1 cellular context compared by ENCODE assay signal in the genomic region with DNA sequence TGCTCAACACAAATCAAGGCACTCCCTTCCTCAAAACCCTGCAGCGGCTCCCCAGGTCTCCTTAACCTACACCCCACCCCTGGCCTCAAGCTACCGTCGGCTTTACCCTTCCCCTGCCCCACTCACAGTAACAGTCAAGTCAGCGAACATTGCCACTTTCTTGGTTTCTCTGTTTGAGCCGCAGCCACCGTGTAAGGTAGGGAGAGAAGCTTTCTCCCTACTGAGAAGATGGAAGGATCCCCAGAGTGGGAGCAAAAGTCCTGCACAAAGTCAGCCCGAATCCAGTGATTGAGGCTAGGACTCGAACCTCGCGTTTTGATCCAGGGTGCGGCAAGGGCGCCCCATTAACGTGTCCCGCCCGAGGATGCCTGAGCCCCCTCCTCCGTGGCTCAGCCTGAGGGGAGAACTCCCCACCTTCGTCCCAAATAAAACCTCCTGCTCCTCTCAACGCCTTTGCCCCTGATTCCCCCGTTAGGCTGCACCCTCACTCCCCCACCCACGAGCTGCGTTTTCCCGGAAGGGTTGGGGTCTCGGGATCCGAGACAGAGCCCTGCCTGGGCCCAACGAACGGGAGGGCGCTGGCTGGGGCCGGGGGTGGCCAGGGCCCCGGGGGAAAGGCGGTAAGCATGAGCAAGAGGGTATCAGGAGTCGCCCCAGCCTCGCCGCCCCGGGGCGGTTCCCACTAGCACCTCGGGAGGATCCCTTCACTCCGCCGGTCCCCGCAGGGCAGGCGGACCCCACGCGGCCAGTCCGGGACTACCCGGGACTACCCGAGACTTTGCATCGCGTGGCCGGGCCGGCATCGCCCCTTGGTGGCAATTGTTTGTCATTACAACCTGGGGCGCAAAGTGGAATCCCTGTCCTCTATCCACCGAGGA.
TF ChIP-seq lines count a peak whose summit lies in the region.

No MANE protein-coding gene starts in this region.

TF ChIP-seq in HepG2, 621 proteins besides CTCF, POLR2A, EP300 and RAD21 (continued from another document and continues in another):
- TF ChIP-seq, protein P1, sequence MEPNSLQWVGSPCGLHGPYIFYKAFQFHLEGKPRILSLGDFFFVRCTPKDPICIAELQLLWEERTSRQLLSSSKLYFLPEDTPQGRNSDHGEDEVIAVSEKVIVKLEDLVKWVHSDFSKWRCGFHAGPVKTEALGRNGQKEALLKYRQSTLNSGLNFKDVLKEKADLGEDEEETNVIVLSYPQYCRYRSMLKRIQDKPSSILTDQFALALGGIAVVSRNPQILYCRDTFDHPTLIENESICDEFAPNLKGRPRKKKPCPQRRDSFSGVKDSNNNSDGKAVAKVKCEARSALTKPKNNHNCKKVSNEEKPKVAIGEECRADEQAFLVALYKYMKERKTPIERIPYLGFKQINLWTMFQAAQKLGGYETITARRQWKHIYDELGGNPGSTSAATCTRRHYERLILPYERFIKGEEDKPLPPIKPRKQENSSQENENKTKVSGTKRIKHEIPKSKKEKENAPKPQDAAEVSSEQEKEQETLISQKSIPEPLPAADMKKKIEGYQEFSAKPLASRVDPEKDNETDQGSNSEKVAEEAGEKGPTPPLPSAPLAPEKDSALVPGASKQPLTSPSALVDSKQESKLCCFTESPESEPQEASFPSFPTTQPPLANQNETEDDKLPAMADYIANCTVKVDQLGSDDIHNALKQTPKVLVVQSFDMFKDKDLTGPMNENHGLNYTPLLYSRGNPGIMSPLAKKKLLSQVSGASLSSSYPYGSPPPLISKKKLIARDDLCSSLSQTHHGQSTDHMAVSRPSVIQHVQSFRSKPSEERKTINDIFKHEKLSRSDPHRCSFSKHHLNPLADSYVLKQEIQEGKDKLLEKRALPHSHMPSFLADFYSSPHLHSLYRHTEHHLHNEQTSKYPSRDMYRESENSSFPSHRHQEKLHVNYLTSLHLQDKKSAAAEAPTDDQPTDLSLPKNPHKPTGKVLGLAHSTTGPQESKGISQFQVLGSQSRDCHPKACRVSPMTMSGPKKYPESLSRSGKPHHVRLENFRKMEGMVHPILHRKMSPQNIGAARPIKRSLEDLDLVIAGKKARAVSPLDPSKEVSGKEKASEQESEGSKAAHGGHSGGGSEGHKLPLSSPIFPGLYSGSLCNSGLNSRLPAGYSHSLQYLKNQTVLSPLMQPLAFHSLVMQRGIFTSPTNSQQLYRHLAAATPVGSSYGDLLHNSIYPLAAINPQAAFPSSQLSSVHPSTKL (CRISPR knock-in tag; IDR thresholded peaks at IDR 0.05), result peak; percentile 57
- TF ChIP-seq ZNF225 (CRISPR knock-in tag; IDR thresholded peaks at IDR 0.05), result no peak
- TF ChIP-seq ELF3 (CRISPR knock-in tag; IDR thresholded peaks at IDR 0.05), result no peak
- no peak for TF ChIP-seq ZNF737 (CRISPR knock-in tag; IDR thresholded peaks at IDR 0.05; ENCODE audit: borderline replicate concordance)
- TF ChIP-seq DNMT1 (CRISPR knock-in tag; IDR thresholded peaks at IDR 0.05), result no peak
- no peak for TF ChIP-seq SOX6 (IDR thresholded peaks at IDR 0.05)
- TF ChIP-seq SOX6 (CRISPR knock-in tag; IDR thresholded peaks at IDR 0.05), result peak; percentile 26; the same call in 1 of the 2 replicates
- no peak for TF ChIP-seq NFRKB (IDR thresholded peaks at IDR 0.05)
- TF ChIP-seq FOXC1 (CRISPR knock-in tag; IDR thresholded peaks at IDR 0.05; ENCODE audit: borderline replicate concordance), result peak; percentile 18; the same call in 1 of the 2 replicates
- TF ChIP-seq, protein P2, sequence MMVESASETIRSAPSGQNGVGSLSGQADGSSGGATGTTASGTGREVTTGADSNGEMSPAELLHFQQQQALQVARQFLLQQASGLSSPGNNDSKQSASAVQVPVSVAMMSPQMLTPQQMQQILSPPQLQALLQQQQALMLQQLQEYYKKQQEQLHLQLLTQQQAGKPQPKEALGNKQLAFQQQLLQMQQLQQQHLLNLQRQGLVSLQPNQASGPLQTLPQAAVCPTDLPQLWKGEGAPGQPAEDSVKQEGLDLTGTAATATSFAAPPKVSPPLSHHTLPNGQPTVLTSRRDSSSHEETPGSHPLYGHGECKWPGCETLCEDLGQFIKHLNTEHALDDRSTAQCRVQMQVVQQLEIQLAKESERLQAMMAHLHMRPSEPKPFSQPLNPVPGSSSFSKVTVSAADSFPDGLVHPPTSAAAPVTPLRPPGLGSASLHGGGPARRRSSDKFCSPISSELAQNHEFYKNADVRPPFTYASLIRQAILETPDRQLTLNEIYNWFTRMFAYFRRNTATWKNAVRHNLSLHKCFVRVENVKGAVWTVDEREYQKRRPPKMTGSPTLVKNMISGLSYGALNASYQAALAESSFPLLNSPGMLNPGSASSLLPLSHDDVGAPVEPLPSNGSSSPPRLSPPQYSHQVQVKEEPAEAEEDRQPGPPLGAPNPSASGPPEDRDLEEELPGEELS (CRISPR knock-in tag; IDR thresholded peaks at IDR 0.05), result no peak
- TF ChIP-seq, protein P3, sequence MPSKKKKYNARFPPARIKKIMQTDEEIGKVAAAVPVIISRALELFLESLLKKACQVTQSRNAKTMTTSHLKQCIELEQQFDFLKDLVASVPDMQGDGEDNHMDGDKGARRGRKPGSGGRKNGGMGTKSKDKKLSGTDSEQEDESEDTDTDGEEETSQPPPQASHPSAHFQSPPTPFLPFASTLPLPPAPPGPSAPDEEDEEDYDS (CRISPR knock-in tag; IDR thresholded peaks at IDR 0.05), result no peak
- TF ChIP-seq ZNF3 (CRISPR knock-in tag; IDR thresholded peaks at IDR 0.05), result no peak
- TF ChIP-seq, protein P4, sequence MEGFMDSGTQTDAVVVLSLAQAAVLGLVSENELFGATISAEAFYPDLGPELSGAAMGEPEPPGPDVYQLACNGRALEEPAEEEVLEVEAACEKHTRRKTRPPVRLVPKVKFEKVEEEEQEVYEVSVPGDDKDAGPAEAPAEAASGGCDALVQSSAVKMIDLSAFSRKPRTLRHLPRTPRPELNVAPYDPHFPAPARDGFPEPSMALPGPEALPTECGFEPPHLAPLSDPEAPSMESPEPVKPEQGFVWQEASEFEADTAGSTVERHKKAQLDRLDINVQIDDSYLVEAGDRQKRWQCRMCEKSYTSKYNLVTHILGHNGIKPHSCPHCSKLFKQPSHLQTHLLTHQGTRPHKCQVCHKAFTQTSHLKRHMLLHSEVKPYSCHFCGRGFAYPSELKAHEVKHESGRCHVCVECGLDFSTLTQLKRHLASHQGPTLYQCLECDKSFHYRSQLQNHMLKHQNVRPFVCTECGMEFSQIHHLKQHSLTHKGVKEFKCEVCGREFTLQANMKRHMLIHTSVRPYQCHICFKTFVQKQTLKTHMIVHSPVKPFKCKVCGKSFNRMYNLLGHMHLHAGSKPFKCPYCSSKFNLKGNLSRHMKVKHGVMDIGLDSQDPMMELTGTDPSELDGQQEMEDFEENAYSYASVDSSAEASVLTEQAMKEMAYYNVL (CRISPR knock-in tag; IDR thresholded peaks at IDR 0.05; ENCODE audit: borderline replicate concordance), result no peak
- TF ChIP-seq NR3C1 (CRISPR knock-in tag; IDR thresholded peaks at IDR 0.05), result no peak
- TF ChIP-seq ZNF350 (CRISPR knock-in tag; IDR thresholded peaks at IDR 0.05; ENCODE audit: borderline replicate concordance, low read depth), result 0 out of 2 replicates have a peak, but pooled peaks have one; percentile 21
- TF ChIP-seq, protein P5, sequence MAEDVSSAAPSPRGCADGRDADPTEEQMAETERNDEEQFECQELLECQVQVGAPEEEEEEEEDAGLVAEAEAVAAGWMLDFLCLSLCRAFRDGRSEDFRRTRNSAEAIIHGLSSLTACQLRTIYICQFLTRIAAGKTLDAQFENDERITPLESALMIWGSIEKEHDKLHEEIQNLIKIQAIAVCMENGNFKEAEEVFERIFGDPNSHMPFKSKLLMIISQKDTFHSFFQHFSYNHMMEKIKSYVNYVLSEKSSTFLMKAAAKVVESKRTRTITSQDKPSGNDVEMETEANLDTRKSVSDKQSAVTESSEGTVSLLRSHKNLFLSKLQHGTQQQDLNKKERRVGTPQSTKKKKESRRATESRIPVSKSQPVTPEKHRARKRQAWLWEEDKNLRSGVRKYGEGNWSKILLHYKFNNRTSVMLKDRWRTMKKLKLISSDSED (CRISPR knock-in tag; IDR thresholded peaks at IDR 0.05), result no peak
- TF ChIP-seq SYNCRIP (IDR thresholded peaks at IDR 0.05; ENCODE audit: insufficient read depth, low read depth, low read length), result no peak
- no peak for TF ChIP-seq HNRNPH1 (optimal IDR thresholded peaks at IDR 0.05; ENCODE audit: low read depth, low read length)
- no peak for TF ChIP-seq HDAC1 (CRISPR knock-in tag; IDR thresholded peaks at IDR 0.05)
- TF ChIP-seq SRF (IDR thresholded peaks at IDR 0.05; ENCODE audit: low read depth, low read length), result no peak
- TF ChIP-seq, protein P6, sequence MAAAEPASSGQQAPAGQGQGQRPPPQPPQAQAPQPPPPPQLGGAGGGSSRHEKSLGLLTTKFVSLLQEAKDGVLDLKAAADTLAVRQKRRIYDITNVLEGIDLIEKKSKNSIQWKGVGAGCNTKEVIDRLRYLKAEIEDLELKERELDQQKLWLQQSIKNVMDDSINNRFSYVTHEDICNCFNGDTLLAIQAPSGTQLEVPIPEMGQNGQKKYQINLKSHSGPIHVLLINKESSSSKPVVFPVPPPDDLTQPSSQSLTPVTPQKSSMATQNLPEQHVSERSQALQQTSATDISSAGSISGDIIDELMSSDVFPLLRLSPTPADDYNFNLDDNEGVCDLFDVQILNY (CRISPR knock-in tag; conservative IDR thresholded peaks at IDR 0.05), result no peak
- peak; percentile 57 for TF ChIP-seq SALL1 (CRISPR knock-in tag; IDR thresholded peaks at IDR 0.05)
- no peak for TF ChIP-seq CREB1 (IDR thresholded peaks at IDR 0.05)
- no peak for TF ChIP-seq CREB1 (CRISPR knock-in tag; IDR thresholded peaks at IDR 0.05)
- TF ChIP-seq ZBTB7B (CRISPR knock-in tag; IDR thresholded peaks at IDR 0.05), result peak; percentile 62; the same call in 1 of the 2 replicates
- TF ChIP-seq SP2 (CRISPR knock-in tag; IDR thresholded peaks at IDR 0.05), result no peak
- TF ChIP-seq PHF8 (CRISPR knock-in tag; IDR thresholded peaks at IDR 0.05), result peak; percentile 27; the same call in 1 of the 2 replicates
- TF ChIP-seq, protein P7, sequence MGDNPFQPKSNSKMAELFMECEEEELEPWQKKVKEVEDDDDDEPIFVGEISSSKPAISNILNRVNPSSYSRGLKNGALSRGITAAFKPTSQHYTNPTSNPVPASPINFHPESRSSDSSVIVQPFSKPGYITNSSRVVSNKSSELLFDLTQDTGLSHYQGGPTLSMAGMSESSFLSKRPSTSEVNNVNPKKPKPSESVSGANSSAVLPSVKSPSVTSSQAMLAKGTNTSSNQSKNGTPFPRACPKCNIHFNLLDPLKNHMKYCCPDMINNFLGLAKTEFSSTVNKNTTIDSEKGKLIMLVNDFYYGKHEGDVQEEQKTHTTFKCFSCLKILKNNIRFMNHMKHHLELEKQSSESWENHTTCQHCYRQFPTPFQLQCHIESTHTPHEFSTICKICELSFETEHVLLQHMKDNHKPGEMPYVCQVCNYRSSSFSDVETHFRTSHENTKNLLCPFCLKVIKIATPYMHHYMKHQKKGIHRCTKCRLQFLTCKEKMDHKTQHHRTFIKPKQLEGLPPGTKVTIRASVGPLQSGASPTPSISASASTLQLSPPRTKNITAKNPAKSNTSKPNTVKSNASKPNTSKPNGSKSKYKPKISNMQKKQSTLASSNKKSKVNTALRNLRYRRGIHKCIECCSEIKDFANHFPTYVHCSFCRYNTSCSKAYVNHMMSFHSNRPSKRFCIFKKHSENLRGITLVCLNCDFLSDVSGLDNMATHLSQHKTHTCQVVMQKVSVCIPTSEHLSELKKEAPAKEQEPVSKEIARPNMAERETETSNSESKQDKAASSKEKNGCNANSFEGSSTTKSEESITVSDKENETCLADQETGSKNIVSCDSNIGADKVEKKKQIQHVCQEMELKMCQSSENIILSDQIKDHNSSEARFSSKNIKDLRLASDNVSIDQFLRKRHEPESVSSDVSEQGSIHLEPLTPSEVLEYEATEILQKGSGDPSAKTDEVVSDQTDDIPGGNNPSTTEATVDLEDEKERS (CRISPR knock-in tag; IDR thresholded peaks at IDR 0.05), result no peak
- no peak for TF ChIP-seq ZNF337 (CRISPR knock-in tag; IDR thresholded peaks at IDR 0.05; ENCODE audit: borderline replicate concordance, low read depth)
- no peak for TF ChIP-seq CENPT (CRISPR knock-in tag; IDR thresholded peaks at IDR 0.05; ENCODE audit: low read depth)
- TF ChIP-seq ZBTB7A (CRISPR knock-in tag; IDR thresholded peaks at IDR 0.05), result no peak
- TF ChIP-seq ZNF430 (CRISPR knock-in tag; IDR thresholded peaks at IDR 0.05), result 0 out of 2 replicates have a peak, but pooled peaks have one; percentile 60
- peak; percentile 45; the same call in 1 of the 2 replicates for TF ChIP-seq THAP11 (CRISPR knock-in tag; IDR thresholded peaks at IDR 0.05)
- TF ChIP-seq IKZF4 (CRISPR knock-in tag; IDR thresholded peaks at IDR 0.05; ENCODE audit: borderline replicate concordance, low read depth, not compliant biosample characterization), result no peak
- TF ChIP-seq EZH2 (conservative IDR thresholded peaks at IDR 0.05; ENCODE audit: low read depth, low read length), result peak; percentile 85; the same call in 1 of the 2 replicates
- TF ChIP-seq, protein P8, sequence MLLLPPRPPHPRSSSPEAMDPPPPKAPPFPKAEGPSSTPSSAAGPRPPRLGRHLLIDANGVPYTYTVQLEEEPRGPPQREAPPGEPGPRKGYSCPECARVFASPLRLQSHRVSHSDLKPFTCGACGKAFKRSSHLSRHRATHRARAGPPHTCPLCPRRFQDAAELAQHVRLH (CRISPR knock-in tag; IDR thresholded peaks at IDR 0.05; ENCODE audit: borderline replicate concordance, low read depth), result peak; percentile 76; the same call in 1 of the 2 replicates
- TF ChIP-seq ZNF317 (CRISPR knock-in tag; IDR thresholded peaks at IDR 0.05), result no peak
- TF ChIP-seq, protein P9, sequence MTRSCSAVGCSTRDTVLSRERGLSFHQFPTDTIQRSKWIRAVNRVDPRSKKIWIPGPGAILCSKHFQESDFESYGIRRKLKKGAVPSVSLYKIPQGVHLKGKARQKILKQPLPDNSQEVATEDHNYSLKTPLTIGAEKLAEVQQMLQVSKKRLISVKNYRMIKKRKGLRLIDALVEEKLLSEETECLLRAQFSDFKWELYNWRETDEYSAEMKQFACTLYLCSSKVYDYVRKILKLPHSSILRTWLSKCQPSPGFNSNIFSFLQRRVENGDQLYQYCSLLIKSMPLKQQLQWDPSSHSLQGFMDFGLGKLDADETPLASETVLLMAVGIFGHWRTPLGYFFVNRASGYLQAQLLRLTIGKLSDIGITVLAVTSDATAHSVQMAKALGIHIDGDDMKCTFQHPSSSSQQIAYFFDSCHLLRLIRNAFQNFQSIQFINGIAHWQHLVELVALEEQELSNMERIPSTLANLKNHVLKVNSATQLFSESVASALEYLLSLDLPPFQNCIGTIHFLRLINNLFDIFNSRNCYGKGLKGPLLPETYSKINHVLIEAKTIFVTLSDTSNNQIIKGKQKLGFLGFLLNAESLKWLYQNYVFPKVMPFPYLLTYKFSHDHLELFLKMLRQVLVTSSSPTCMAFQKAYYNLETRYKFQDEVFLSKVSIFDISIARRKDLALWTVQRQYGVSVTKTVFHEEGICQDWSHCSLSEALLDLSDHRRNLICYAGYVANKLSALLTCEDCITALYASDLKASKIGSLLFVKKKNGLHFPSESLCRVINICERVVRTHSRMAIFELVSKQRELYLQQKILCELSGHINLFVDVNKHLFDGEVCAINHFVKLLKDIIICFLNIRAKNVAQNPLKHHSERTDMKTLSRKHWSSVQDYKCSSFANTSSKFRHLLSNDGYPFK (CRISPR knock-in tag; IDR thresholded peaks at IDR 0.05; ENCODE audit: borderline replicate concordance), result 0 out of 2 replicates have a peak, but pooled peaks have one; percentile 27
- 0 out of 2 replicates have a peak, but pooled peaks have one; percentile 20 for TF ChIP-seq ZNF629 (CRISPR knock-in tag; conservative IDR thresholded peaks at IDR 0.05)
- TF ChIP-seq, protein P10, sequence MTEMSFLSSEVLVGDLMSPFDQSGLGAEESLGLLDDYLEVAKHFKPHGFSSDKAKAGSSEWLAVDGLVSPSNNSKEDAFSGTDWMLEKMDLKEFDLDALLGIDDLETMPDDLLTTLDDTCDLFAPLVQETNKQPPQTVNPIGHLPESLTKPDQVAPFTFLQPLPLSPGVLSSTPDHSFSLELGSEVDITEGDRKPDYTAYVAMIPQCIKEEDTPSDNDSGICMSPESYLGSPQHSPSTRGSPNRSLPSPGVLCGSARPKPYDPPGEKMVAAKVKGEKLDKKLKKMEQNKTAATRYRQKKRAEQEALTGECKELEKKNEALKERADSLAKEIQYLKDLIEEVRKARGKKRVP (CRISPR knock-in tag; IDR thresholded peaks at IDR 0.05), result no peak
- TF ChIP-seq SPEN (CRISPR knock-in tag; IDR thresholded peaks at IDR 0.05; ENCODE audit: low read depth), result peak; percentile 19; the same call in 1 of the 2 replicates
